In genomic region chr5:173643964-173644363, GRCh38 we compare ENCODE assay signal across 9 cellular contexts. TPM values are rescaled to one million over a fixed set of nuclear protein-coding genes. Genes with fewer than 3 reads are reported as not detected.
DNase-seq lines count a peak whose midpoint lies in the region; ATAC-seq and TF ChIP-seq lines count a peak whose summit lies in the region.
"Had no signal": no experiment of that assay in that cellular context is flagged by ENCODE, and none has a peak within 500 bp of the region (broad histone marks: within the 10 kb centered on the region; RNA-seq: fewer than 3 reads in every experiment).

No MANE protein-coding gene starts in this region.

- no peaks in the 10 kb centered on the region for H3K4me1 ChIP-seq in RWPE2 (ENCODE audit: insufficient read depth, poor library complexity, severe bottlenecking)
- no peaks in the 10 kb centered on the region for H3K4me1 ChIP-seq in PC-9 (replicated peaks; ENCODE audit: insufficient read depth)

- H3K27ac ChIP-seq in RWPE2 (ENCODE audit: poor library complexity, severe bottlenecking), result no peak overlapping the region
- no peak overlapping the region for H3K27ac ChIP-seq in coronary artery
- H3K27ac ChIP-seq in PC-9, result no peak overlapping the region
- H3K27ac ChIP-seq: C4-2B had no signal

- no peaks in the 10 kb centered on the region; the same call in 1 of the 2 replicates for H3F3A ChIP-seq in PC-9 (ENCODE audit: insufficient read depth, low read depth)

- H3K4me1 Mint-ChIP-seq in activated CD8-positive, alpha-beta memory T cell treated with anti-CD3 and anti-CD28 coated beads, Interleukin-2, amount 10 ng/mL, durations not matched to agents 7 days and 5 days, result no peaks in the 10 kb centered on the region
- H3K4me1 Mint-ChIP-seq in naive B cell, result peaks cover 0 to 15% (median 12%) of the 10 kb centered on the region in 3 donors

- H3K9me3 ChIP-seq in RWPE2 (ENCODE audit: severe bottlenecking), result no peaks in the 10 kb centered on the region
- H3K9me3 ChIP-seq in PC-9 (ENCODE audit: insufficient read depth, low read depth), result no peaks in the 10 kb centered on the region

- no peaks in the 10 kb centered on the region for H3K9me3 Mint-ChIP-seq in activated CD8-positive, alpha-beta memory T cell treated with anti-CD3 and anti-CD28 coated beads, Interleukin-2, amount 10 ng/mL, durations not matched to agents 7 days and 5 days (ENCODE audit: low read depth)
- H3K9me3 Mint-ChIP-seq in naive B cell, result no peaks in the 10 kb centered on the region

- intact Hi-C loops in PC-9 (cut with micrococcal nuclease; ENCODE audit: unreplicated experiment), result no loop called here

- H3K36me3 ChIP-seq in RWPE2 (ENCODE audit: low read depth), result no peaks in the 10 kb centered on the region
- H3K36me3 ChIP-seq in PC-9 (ENCODE audit: low read depth), result no peaks in the 10 kb centered on the region

- no peaks in the 10 kb centered on the region for H3K36me3 Mint-ChIP-seq in activated CD8-positive, alpha-beta memory T cell treated with anti-CD3 and anti-CD28 coated beads, Interleukin-2, amount 10 ng/mL, durations not matched to agents 7 days and 5 days
- H3K36me3 Mint-ChIP-seq in naive B cell, result no peaks in the 10 kb centered on the region

- no peaks in the 10 kb centered on the region for H4K20me1 ChIP-seq in PC-9 (ENCODE audit: insufficient read depth)

- H3K4me3 Mint-ChIP-seq in activated CD8-positive, alpha-beta memory T cell treated with anti-CD3 and anti-CD28 coated beads, Interleukin-2, amount 10 ng/mL, durations not matched to agents 7 days and 5 days, result no peak overlapping the region
- no peak overlapping the region for H3K4me3 Mint-ChIP-seq in naive B cell

- ATAC-seq in activated CD8-positive, alpha-beta memory T cell treated with anti-CD3 and anti-CD28 coated beads, Interleukin-2, amount 10 ng/mL, durations not matched to agents 7 days and 5 days, result no peak
- ATAC-seq in HG03432 (IDR thresholded peaks at IDR 0.05; ENCODE audit: unreplicated experiment), result peak; percentile 76
- ATAC-seq in RWPE2 (ENCODE audit: low read depth), result no peak
- ATAC-seq in naive B cell (ENCODE audit: low read depth in 2 of 2), result peak; percentile 61 to 64

- POLR2A ChIA-PET in PC-9 (lab: Charles Lee; ENCODE audit: unreplicated experiment), result no interaction called here

- no TSS peak for BruUV-seq in PC-9 (replicated peaks; lab: Mats Ljungman, UMichigan)

- H3K4me2 ChIP-seq in PC-9, result no peak overlapping the region

- H3K9me2 ChIP-seq in PC-9 (ENCODE audit: insufficient read depth), result no peaks in the 10 kb centered on the region

- peak; percentile 35 for DNase-seq in activated CD8-positive, alpha-beta memory T cell treated with anti-CD3 and anti-CD28 coated beads for 24 hours
- no peak for DNase-seq in activated CD8-positive, alpha-beta memory T cell treated with anti-CD3 and anti-CD28 coated beads, Interleukin-2, amount 10 ng/mL, durations not matched to agents 7 days and 5 days
- DNase-seq in RWPE2 (ENCODE audit: low spot score) (peak; percentile 38), naive B cell (no peak), coronary artery (ENCODE audit: low spot score) (no peak), PC-9 (no peak)
- DNase-seq in stimulated activated CD4-positive, alpha-beta T cell treated with anti-CD3 and anti-CD28 coated beads, Interleukin-2, amount 100 ng/mL, for 24 hours, result no peak

- TF ChIP-seq CTCF in RWPE2 (IDR thresholded peaks at IDR 0.05; ENCODE audit: poor library complexity, severe bottlenecking) (no peak), coronary artery (IDR thresholded peaks at IDR 0.05) (no peak), PC-9 (conservative IDR thresholded peaks at IDR 0.05) (no peak)

- H3K27me3 Mint-ChIP-seq in activated CD8-positive, alpha-beta memory T cell treated with anti-CD3 and anti-CD28 coated beads, Interleukin-2, amount 10 ng/mL, durations not matched to agents 7 days and 5 days, result peaks cover 3% of the 10 kb centered on the region
- H3K27me3 Mint-ChIP-seq in naive B cell, result peaks cover 4 to 16% (median 8%) of the 10 kb centered on the region in 3 donors

- H3K27me3 ChIP-seq in RWPE2 (ENCODE audit: insufficient read depth, poor library complexity, severe bottlenecking), result no peaks in the 10 kb centered on the region
- no peaks in the 10 kb centered on the region for H3K27me3 ChIP-seq in PC-9 (ENCODE audit: insufficient read depth, low read depth)

- H3K4me3 ChIP-seq in RWPE2 (ENCODE audit: severe bottlenecking) (no peak overlapping the region), coronary artery (no peak overlapping the region), PC-9 (no peak overlapping the region)

- CTCF ChIA-PET in activated CD8-positive, alpha-beta memory T cell treated with anti-CD3 and anti-CD28 coated beads, Interleukin-2, amount 10 ng/mL, durations not matched to agents 7 days and 5 days (lab: Charles Lee), result no interaction called here
- CTCF ChIA-PET in PC-9 (lab: Charles Lee), result no interaction called here

- no peak overlapping the region for H3K27ac Mint-ChIP-seq in activated CD8-positive, alpha-beta memory T cell treated with anti-CD3 and anti-CD28 coated beads, Interleukin-2, amount 10 ng/mL, durations not matched to agents 7 days and 5 days
- H3K27ac Mint-ChIP-seq in naive B cell, result peak overlapping the region in 2 of 6 donors; percentile 30 to 83

- no peaks in the 10 kb centered on the region for H3K79me2 ChIP-seq in PC-9 (ENCODE audit: low read depth)

- no peak overlapping the region for H2AFZ ChIP-seq in PC-9

RNA-seq across cellular contexts. Expression of gene BOD1, which starts 27.5 kb away (rescaled TPM):
- 10 to 100 TPM; 15.5 to 18.5 TPM for total RNA-seq in activated CD8-positive, alpha-beta memory T cell treated with anti-CD3 and anti-CD28 coated beads, Interleukin-2, amount 10 ng/mL, durations not matched to agents 7 days and 5 days
- polyA plus RNA-seq in naive B cell (ENCODE audit: low read depth in 6 of 6), result 10 to 100 TPM; 12.3 to 34.2 (median 20.3) TPM
- total RNA-seq in PC-9 (2021), result 62.2 and 73.2 TPM in 2 replicates

Comparison
In these comparisons a context has a peak if more than half of its experiments do, and no peak if none do; other contexts are left out.
1. DNase-seq: peak in activated CD8-positive, alpha-beta memory T cell treated with anti-CD3 and anti-CD28 coated beads for 24 hours (single experiment) and RWPE2 (single experiment); none in activated CD8-positive, alpha-beta memory T cell treated with anti-CD3 and anti-CD28 coated beads, Interleukin-2, amount 10 ng/mL, durations not matched to agents 7 days and 5 days (single experiment), naive B cell (single experiment), coronary artery (single experiment), stimulated activated CD4-positive, alpha-beta T cell treated with anti-CD3 and anti-CD28 coated beads, Interleukin-2, amount 100 ng/mL, for 24 hours (0 of 2) and PC-9 (0 of 2).
2. ATAC-seq: peak in HG03432 (single experiment) and naive B cell (2 of 2); none in activated CD8-positive, alpha-beta memory T cell treated with anti-CD3 and anti-CD28 coated beads, Interleukin-2, amount 10 ng/mL, durations not matched to agents 7 days and 5 days (single experiment) and RWPE2 (single experiment).